Comparison of ENCODE assay signal across 1 cellular context in the genomic region with DNA sequence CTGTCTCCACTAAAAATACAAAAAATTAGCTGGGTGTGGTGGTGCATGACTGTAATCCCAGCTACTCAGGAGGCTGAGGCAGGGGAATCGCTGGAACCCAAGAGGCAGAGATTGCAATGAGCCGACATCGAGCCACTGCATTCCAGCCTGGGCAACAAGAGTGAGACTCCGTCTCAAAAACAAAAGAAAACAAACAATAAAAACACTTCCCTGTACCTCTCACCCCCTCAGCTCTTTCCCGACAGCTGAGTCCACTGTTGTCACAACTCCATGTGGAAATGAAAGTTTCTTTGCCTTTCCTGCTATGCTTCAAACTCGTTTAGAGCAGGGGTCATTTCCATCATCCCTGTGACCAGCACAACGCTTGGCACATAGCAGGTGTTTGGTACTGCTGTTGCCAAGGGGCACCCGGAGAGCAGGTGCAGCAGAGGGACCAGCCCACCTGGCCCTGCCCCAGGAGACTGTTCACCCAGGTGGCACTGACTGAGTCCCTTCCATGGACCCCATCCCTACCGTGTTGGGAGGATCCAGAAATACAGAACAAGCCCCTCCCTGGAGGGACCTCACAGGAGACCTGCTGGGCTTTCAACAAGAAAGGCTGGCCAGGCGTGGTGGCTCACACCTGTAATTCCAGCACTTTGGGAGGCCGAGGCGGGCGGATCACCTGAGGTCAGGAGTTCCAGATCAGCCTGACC.
TF ChIP-seq lines count a peak whose summit lies in the region.

No MANE protein-coding gene starts in this region.

TF ChIP-seq in H1, 55 proteins besides CTCF, POLR2A, EP300 and RAD21:
- TF ChIP-seq RFX5 (IDR thresholded peaks at IDR 0.05; ENCODE audit: borderline replicate concordance, low read depth, low read length) (no peak), CREB1 (IDR thresholded peaks at IDR 0.05) (no peak)
